In genomic region chr2:104656496-104657310, GRCh38 we compare ENCODE assay signal across 17 cellular contexts.
DNase-seq lines count a peak whose midpoint lies in the region; ATAC-seq and TF ChIP-seq lines count a peak whose summit lies in the region.
"Had no signal": no experiment of that assay in that cellular context is flagged by ENCODE, and none has a peak within 500 bp of the region (broad histone marks: within the 10 kb centered on the region; RNA-seq: fewer than 3 reads in every experiment).

No MANE protein-coding gene starts in this region.

- no peak overlapping the region for H2AFZ ChIP-seq in GM23338
- no peak overlapping the region for H2AFZ ChIP-seq in neural progenitor cell (replicated peaks)

- TF ChIP-seq CTCF in GM23338 (conservative IDR thresholded peaks at IDR 0.05; ENCODE audit: low read depth in 2 of 2): no peak
- no peak for TF ChIP-seq CTCF in dorsolateral prefrontal cortex (IDR thresholded peaks at IDR 0.05 in 54 of 56, conservative IDR thresholded peaks at IDR 0.05 in 2 of 56; ENCODE audit: low read depth in 1 of 56, partially characterized antibody in 56 of 56)
- no peak for TF ChIP-seq CTCF in neural progenitor cell (IDR thresholded peaks at IDR 0.05)
- no peak for TF ChIP-seq CTCF in HFFc6 (IDR thresholded peaks at IDR 0.05)

- intact Hi-C loops in dorsolateral prefrontal cortex (cut with DNase I): loop anchor here (5.0 to 10.0 kb wide), 2 partner anchors 46 to 152 kb away; no protein-coding TSS in a partner anchor

- no peaks in the 10 kb centered on the region for H3K9me2 ChIP-seq in GM23338 (ENCODE audit: insufficient read depth)

- H3K79me2 ChIP-seq in GM23338 (replicated peaks; ENCODE audit: insufficient read depth) (no peaks in the 10 kb centered on the region), neural progenitor cell (ENCODE audit: low read depth) (no peaks in the 10 kb centered on the region)

- H4K20me1 ChIP-seq in GM23338 (replicated peaks; ENCODE audit: insufficient read depth): no peaks in the 10 kb centered on the region
- H4K20me1 ChIP-seq in neural progenitor cell (ENCODE audit: low read depth): no peaks in the 10 kb centered on the region

- H3K36me3 Mint-ChIP-seq in GM23338 (ENCODE audit: low read depth): no peaks in the 10 kb centered on the region
- no peaks in the 10 kb centered on the region for H3K36me3 Mint-ChIP-seq in neural progenitor cell
- H3K36me3 Mint-ChIP-seq in HFFc6 (ENCODE audit: low read depth): no peaks in the 10 kb centered on the region

- H3K9me3 ChIP-seq in neural progenitor cell (ENCODE audit: low read depth): no peaks in the 10 kb centered on the region
- H3K9me3 ChIP-seq: gastroesophageal sphincter had no signal

- ATAC-seq in GM23338: peak; percentile 7; the same call in 1 of the 3 replicates
- ATAC-seq: activated T-cell treated with anti-CD3 and anti-CD28 coated beads, Interleukin-2, amount 50 U/mL, for 72 hours; esophagus mucosa; gastroesophageal sphincter; sciatic nerve had no signal

- no peak overlapping the region for H3K27ac ChIP-seq in GM23338 (ENCODE audit: low read depth)
- H3K27ac ChIP-seq in dorsolateral prefrontal cortex: peak overlapping the region in 19 of 59 donors; percentile 1 to 73 (median 33)
- H3K27ac ChIP-seq in neural progenitor cell: no peak overlapping the region

- peaks cover 30% of the 10 kb centered on the region for H3K27me3 Mint-ChIP-seq in GM23338 (ENCODE audit: insufficient read depth, low read depth, poor library complexity)
- H3K27me3 Mint-ChIP-seq in neural progenitor cell (ENCODE audit: insufficient read depth, low read depth): no peaks in the 10 kb centered on the region
- no peaks in the 10 kb centered on the region for H3K27me3 Mint-ChIP-seq in HFFc6 (ENCODE audit: insufficient read depth)

- DNase-seq in Ammon's horn (ENCODE audit: low spot score) (peak; percentile 10), GM23338 (ENCODE audit: low spot score) (peak; percentile 45), dorsolateral prefrontal cortex (no peak), neural progenitor cell (ENCODE audit: low spot score) (peak; percentile 41), HFFc6 (no peak), kidney tubule cell (ENCODE audit: low spot score) (no peak), DMS53 treated with DMSO at 0.1 percent for 48 hours (lab: John Stamatoyannopoulos, UW; ENCODE audit: unreplicated experiment) (no peak)
- DNase-seq: activated CD4-positive, alpha-beta T cell treated with anti-CD3 and anti-CD28 coated beads for 1 hour; activated naive CD4-positive, alpha-beta T cell treated with anti-CD3 and anti-CD28 coated beads, Interleukin-2, amount 50 U/mL, for 16 hours; activated T-cell treated with anti-CD3 and anti-CD28 coated beads, Interleukin-2, amount 50 U/mL, for 72 hours; IMR-90; NCI-H146; NCI-H526; occipital lobe had no signal

- H3K4me2 ChIP-seq in GM23338: peak overlapping the region; percentile 83
- H3K4me2 ChIP-seq in neural progenitor cell: no peak overlapping the region

- H3K4me1 Mint-ChIP-seq in GM23338: peaks cover 39% of the 10 kb centered on the region
- H3K4me1 Mint-ChIP-seq in neural progenitor cell: peaks cover 45% of the 10 kb centered on the region
- no peaks in the 10 kb centered on the region for H3K4me1 Mint-ChIP-seq in HFFc6 (ENCODE audit: low read depth)

- no peaks in the 10 kb centered on the region for H3F3A ChIP-seq in GM23338 (replicated peaks; ENCODE audit: low read depth)
- peaks cover 26% of the 10 kb centered on the region for H3F3A ChIP-seq in neural progenitor cell (ENCODE audit: low read depth)

- H3K4me3 ChIP-seq in GM23338: peak overlapping the region; percentile 35
- H3K4me3 ChIP-seq in dorsolateral prefrontal cortex: peak overlapping the region in 34 of 59 donors; percentile 7 to 46 (median 24)
- H3K4me3 ChIP-seq in neural progenitor cell: no peak overlapping the region
- H3K4me3 ChIP-seq: gastroesophageal sphincter had no signal

- H3K4me3 Mint-ChIP-seq in GM23338: peak overlapping the region; percentile 59
- H3K4me3 Mint-ChIP-seq in neural progenitor cell: peak overlapping the region; percentile 52
- H3K4me3 Mint-ChIP-seq in HFFc6: no peak overlapping the region
- H3K4me3 Mint-ChIP-seq: activated T-cell treated with anti-CD3 and anti-CD28 coated beads, Interleukin-2, amount 50 U/mL, for 72 hours had no signal

- no peaks in the 10 kb centered on the region for H3K36me3 ChIP-seq in GM23338 (ENCODE audit: insufficient read depth)
- no peaks in the 10 kb centered on the region for H3K36me3 ChIP-seq in neural progenitor cell
- H3K36me3 ChIP-seq: gastroesophageal sphincter had no signal

- H3K4me1 ChIP-seq in GM23338 (ENCODE audit: insufficient read depth): peaks cover 36% of the 10 kb centered on the region
- peaks cover 27% of the 10 kb centered on the region for H3K4me1 ChIP-seq in neural progenitor cell
- H3K4me1 ChIP-seq: gastroesophageal sphincter had no signal

- H3K27ac Mint-ChIP-seq in GM23338 (no peak overlapping the region), neural progenitor cell (peak overlapping the region; percentile 96), HFFc6 (no peak overlapping the region)
- H3K27ac Mint-ChIP-seq: activated T-cell treated with anti-CD3 and anti-CD28 coated beads, Interleukin-2, amount 50 U/mL, for 72 hours had no signal

- H3K9ac ChIP-seq in neural progenitor cell: no peak overlapping the region

- H3K27me3 ChIP-seq in GM23338 (ENCODE audit: insufficient read depth) (peaks cover 50% of the 10 kb centered on the region), dorsolateral prefrontal cortex (peaks cover 0 to 11% (median 0%) of the 10 kb centered on the region in 45 donors), neural progenitor cell (peaks cover 59% of the 10 kb centered on the region)

- no peaks in the 10 kb centered on the region for H3K9me3 Mint-ChIP-seq in GM23338
- H3K9me3 Mint-ChIP-seq in neural progenitor cell: no peaks in the 10 kb centered on the region
- peaks cover 33% of the 10 kb centered on the region for H3K9me3 Mint-ChIP-seq in HFFc6

TF ChIP-seq in GM23338, 12 proteins besides CTCF, POLR2A, EP300 and RAD21:
- TF ChIP-seq EZH2 (IDR thresholded peaks at IDR 0.05; ENCODE audit: low read depth, unreplicated experiment) (peak; percentile 13), ETS1 (IDR thresholded peaks at IDR 0.05) (no peak)
TF ChIP-seq in GM23338: peak in this region for 1.

Comparison
In these comparisons a context has a peak if more than half of its experiments do, and no peak if none do; other contexts are left out.
1. DNase-seq: peak in Ammon's horn (single experiment), GM23338 (single experiment) and neural progenitor cell (single experiment); none in dorsolateral prefrontal cortex (0 of 10), HFFc6 (single experiment), kidney tubule cell (single experiment) and DMS53 treated with DMSO at 0.1 percent for 48 hours (single experiment).